In the genomic region with DNA sequence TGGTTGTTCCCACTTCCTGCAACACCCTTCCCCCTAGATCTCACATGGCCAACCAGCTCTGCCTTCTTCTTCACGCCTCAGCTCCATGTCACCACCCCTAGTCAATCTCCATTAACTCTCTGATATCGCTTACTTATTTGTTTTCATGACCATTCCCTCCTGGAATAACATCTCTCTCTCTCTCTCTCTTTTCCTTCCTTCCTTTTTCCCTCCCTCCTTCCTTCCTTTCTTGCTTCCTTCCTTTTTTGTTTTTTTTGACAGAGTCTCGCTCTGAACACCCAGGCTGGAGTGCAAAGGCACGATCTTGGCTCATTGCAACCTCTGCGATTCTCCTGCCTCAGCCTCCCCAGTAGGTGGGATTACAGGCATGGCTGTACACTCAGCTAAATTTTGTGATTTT, we compare ENCODE assay signal across 27 cellular contexts. TPM values are rescaled to one million over a fixed set of nuclear protein-coding genes. Genes with fewer than 3 reads are reported as not detected.
A peak's percentile ranks its signal among the peaks of the same experiment; 100 is the strongest.
DNase-seq lines count a peak whose midpoint lies in the region; ATAC-seq and TF ChIP-seq lines count a peak whose summit lies in the region.
"Had no signal": no experiment of that assay in that cellular context is flagged by ENCODE, and none has a peak within 500 bp of the region (broad histone marks: within the 10 kb centered on the region; RNA-seq: fewer than 3 reads in every experiment).

No MANE protein-coding gene starts in this region.

- H3K27me3 Mint-ChIP-seq in T-helper 17 cell (no peaks in the 10 kb centered on the region), endodermal cell (ENCODE audit: insufficient read depth) (peaks cover 6% of the 10 kb centered on the region), nephron progenitor cell (ENCODE audit: low read depth, poor library complexity) (peaks cover 8% of the 10 kb centered on the region)
- H3K27me3 Mint-ChIP-seq: activated CD4-positive, alpha-beta memory T cell treated with anti-CD3 and anti-CD28 coated beads for 36 hours had no signal

- peak; percentile 15 for DNase-seq in Caki2 (ENCODE audit: low read depth)
- DNase-seq in T-helper 17 cell: no peak
- no peak for DNase-seq in endodermal cell
- no peak for DNase-seq in nephron progenitor cell
- DNase-seq in esophagus squamous epithelium (lab: John Stamatoyannopoulos, UW): no peak
- DNase-seq in A673 (ENCODE audit: low spot score): no peak
- DNase-seq in UCSD-AML1 (lab: John Stamatoyannopoulos, UW; ENCODE audit: unreplicated experiment): no peak
- DNase-seq: activated CD4-positive, alpha-beta memory T cell treated with anti-CD3 and anti-CD28 coated beads for 36 hours; activated gamma-delta T cell treated with Interleukin-2 at 50 U/mL for 16 hours; Calu3; caudate nucleus; dorsolateral prefrontal cortex; foreskin fibroblast; mucosa of descending colon; NCI-H1105 treated with DMSO at 0.1 percent for 48 hours; NCI-H2081; NCI-H345; occipital lobe; PC-9; retina; SHP77; stimulated activated CD4-positive, alpha-beta T cell treated with anti-CD3 and anti-CD28 coated beads, Interleukin-4, amount 100 ng/mL, for 24 hours; stomach; SW 1271; transverse colon had no signal

- H3K9ac ChIP-seq in endodermal cell (ENCODE audit: extremely low read depth, low read length, poor library complexity, severe bottlenecking): no peak overlapping the region

- no TSS peak for BruUV-seq in A673 (replicated peaks; lab: Mats Ljungman, UMichigan)

- intact Hi-C loops in esophagus squamous epithelium (cut with DNase I) (no loop called here), A673 (cut with micrococcal nuclease; ENCODE audit: unreplicated experiment) (no loop called here)

- H3K4me3 Mint-ChIP-seq in T-helper 17 cell (peak overlapping the region; percentile 10), endodermal cell (peak overlapping the region; percentile 19), nephron progenitor cell (peak overlapping the region; percentile 46)
- H3K4me3 Mint-ChIP-seq: activated CD4-positive, alpha-beta memory T cell treated with anti-CD3 and anti-CD28 coated beads for 36 hours had no signal

- in situ Hi-C loops in Caki2 (cut with HindIII; ENCODE audit: low pct_unique_long_range_greater_than_20kb, low sequenced_read_pairs): no loop called here

- H3K4me1 Mint-ChIP-seq in T-helper 17 cell: peaks cover 12% of the 10 kb centered on the region
- H3K4me1 Mint-ChIP-seq in endodermal cell: peaks cover 8% of the 10 kb centered on the region
- peaks cover 29% of the 10 kb centered on the region for H3K4me1 Mint-ChIP-seq in nephron progenitor cell

- TF ChIP-seq CTCF in endodermal cell (conservative IDR thresholded peaks at IDR 0.05): no peak
- TF ChIP-seq CTCF in nephron progenitor cell (IDR thresholded peaks at IDR 0.05): no peak
- TF ChIP-seq CTCF in esophagus squamous epithelium (IDR thresholded peaks at IDR 0.05): no peak
- no peak for TF ChIP-seq CTCF in A673 (conservative IDR thresholded peaks at IDR 0.05; ENCODE audit: low read depth, low read length)

- ATAC-seq in T-helper 17 cell: no peak
- ATAC-seq in GM19324 (IDR thresholded peaks at IDR 0.05; ENCODE audit: low FRiP score, unreplicated experiment): no peak
- ATAC-seq: mucosa of descending colon had no signal

- H3K4me3 ChIP-seq in endodermal cell (ENCODE audit: low read length) (no peak overlapping the region), esophagus squamous epithelium (no peak overlapping the region), A673 (ENCODE audit: low read depth, low read length, poor library complexity, severe bottlenecking) (no peak overlapping the region)
- H3K4me3 ChIP-seq: dorsolateral prefrontal cortex, hepatocyte, mucosa of descending colon, PC-9, stomach, transverse colon had no signal

- no peak for TF ChIP-seq POLR2A in esophagus squamous epithelium (IDR thresholded peaks at IDR 0.05)

- H3K9me3 ChIP-seq in T-helper 17 cell (ENCODE audit: control insufficient read depth, low read length, poor library complexity, severe bottlenecking) (no peaks in the 10 kb centered on the region), endodermal cell (ENCODE audit: control insufficient read depth, low read length) (no peaks in the 10 kb centered on the region), esophagus squamous epithelium (no peaks in the 10 kb centered on the region), A673 (ENCODE audit: low read depth, low read length, poor library complexity, severe bottlenecking) (no peaks in the 10 kb centered on the region)
- H3K9me3 ChIP-seq: mucosa of descending colon, stomach, transverse colon had no signal

- H3K9me3 Mint-ChIP-seq in endodermal cell: no peaks in the 10 kb centered on the region
- H3K9me3 Mint-ChIP-seq in nephron progenitor cell: no peaks in the 10 kb centered on the region
- H3K9me3 Mint-ChIP-seq: activated CD4-positive, alpha-beta memory T cell treated with anti-CD3 and anti-CD28 coated beads for 36 hours had no signal

- H3K36me3 ChIP-seq in endodermal cell (ENCODE audit: control insufficient read depth, insufficient read depth, low read length) (no peaks in the 10 kb centered on the region), esophagus squamous epithelium (no peaks in the 10 kb centered on the region), A673 (ENCODE audit: insufficient read depth, low read length, poor library complexity, severe bottlenecking) (no peaks in the 10 kb centered on the region)
- H3K36me3 ChIP-seq: stomach, transverse colon had no signal

- POLR2A ChIA-PET in A673 (lab: Charles Lee; ENCODE audit: low non-redundant PET): no interaction called here

- H3K27ac Mint-ChIP-seq in T-helper 17 cell (no peak overlapping the region), endodermal cell (no peak overlapping the region), nephron progenitor cell (peak overlapping the region; percentile 24)
- H3K27ac Mint-ChIP-seq: activated CD4-positive, alpha-beta memory T cell treated with anti-CD3 and anti-CD28 coated beads for 36 hours had no signal

- CTCF ChIA-PET in A673 (lab: Charles Lee): no interaction called here

- H3K27me3 ChIP-seq in endodermal cell (ENCODE audit: control insufficient read depth, insufficient read depth, low read length, poor library complexity, severe bottlenecking) (no peaks in the 10 kb centered on the region), esophagus squamous epithelium (peaks cover 0 to 12% (median 0%) of the 10 kb centered on the region in 4 donors), A673 (replicated peaks; ENCODE audit: insufficient read depth, low read depth, low read length, poor library complexity) (no peaks in the 10 kb centered on the region)
- H3K27me3 ChIP-seq: dorsolateral prefrontal cortex, hepatocyte had no signal

- H3K36me3 Mint-ChIP-seq in T-helper 17 cell (ENCODE audit: low read depth) (no peaks in the 10 kb centered on the region), endodermal cell (ENCODE audit: low read depth) (no peaks in the 10 kb centered on the region), nephron progenitor cell (ENCODE audit: low read depth) (no peaks in the 10 kb centered on the region)
- H3K36me3 Mint-ChIP-seq: activated CD4-positive, alpha-beta memory T cell treated with anti-CD3 and anti-CD28 coated beads for 36 hours had no signal

- H3K27ac ChIP-seq in endodermal cell (ENCODE audit: low read depth, low read length) (no peak overlapping the region), esophagus squamous epithelium (no peak overlapping the region), A673 (ENCODE audit: low read depth, low read length, poor library complexity, severe bottlenecking) (no peak overlapping the region)
- H3K27ac ChIP-seq: hepatocyte, PC-9, stomach, transverse colon had no signal

- WGBS in endodermal cell (ENCODE audit: insufficient coverage in 1 of 2, insufficient read length in 1 of 2), 2 experiments: 94 to 95% methylated on average over 5 of the region's 5 CpGs
- WGBS in esophagus squamous epithelium, 2 donors: 66 to 71% methylated on average over 5 of the region's 5 CpGs

- H3K4me1 ChIP-seq in endodermal cell (ENCODE audit: control insufficient read depth, insufficient read depth, low read length) (no peaks in the 10 kb centered on the region), esophagus squamous epithelium (peaks cover 14 to 24% (median 20%) of the 10 kb centered on the region in 3 donors), A673 (ENCODE audit: insufficient read depth, low read length, poor library complexity, severe bottlenecking) (peaks cover 18% of the 10 kb centered on the region)

RNA-seq across cellular contexts. Expression of gene ADGRL1, which starts 44.9 kb away (rescaled TPM):
- 2.4 and 4.1 TPM in 2 replicates for total RNA-seq in Caki2 (2014; rRNA removed; shearing (Covaris generic); ENCODE audit: low replicate concordance)
- total RNA-seq in T-helper 17 cell (10 to 100 TPM; 14.9 to 30.8 TPM), endodermal cell (10 to 100 TPM; 70.8 to 82.6 TPM), esophagus squamous epithelium (10 to 100 TPM in 2 of 4 donors, 1 to 10 TPM in 2; 6.2 to 21.5 (median 10.7) TPM), A673 (2021) (66.1 and 72.0 TPM in 2 replicates)
- polyA plus RNA-seq in endodermal cell (2013, experiment 1 of 2): 61.7 TPM
- 51.6 TPM for polyA plus RNA-seq in endodermal cell (2013, experiment 2 of 2)
